In genomic region chr2:187002242-187002641, GRCh38 we compare ENCODE assay signal across 29 cellular contexts.
"Had no signal": no experiment of that assay in that cellular context is flagged by ENCODE, and none has a peak within 500 bp of the region (broad histone marks: within the 10 kb centered on the region; RNA-seq: fewer than 3 reads in every experiment).

No MANE protein-coding gene starts in this region.

- H3K27ac Mint-ChIP-seq: activated CD4-positive, alpha-beta T cell treated with anti-CD3 and anti-CD28 coated beads for 36 hours; activated CD4-positive, alpha-beta T cell treated with anti-CD3 and anti-CD28 coated beads, Interleukin-2, amount 10 ng/mL, durations not matched to agents 7 days and 5 days; activated CD8-positive, alpha-beta T cell treated with anti-CD3 and anti-CD28 coated beads, Interleukin-2, amount 10 ng/mL, durations not matched to agents 7 days and 5 days; activated naive CD4-positive, alpha-beta T cell treated with anti-CD3 and anti-CD28 coated beads, Interleukin-2, amount 50 U/mL, for 24 hours; activated T-cell treated with anti-CD3 and anti-CD28 coated beads, Interleukin-2, amount 50 U/mL, for 24 hours; activated T-helper 2 cell treated with anti-CD3 and anti-CD28 coated beads, Interferon-gamma antibody, Interleukin-2, Interleukin-4, amounts not matched to agents 10 μg/mL and 5 μg/mL and 100 μg/mL, durations not matched to agents 14 hours and 24 hours and 36 hours; T-cell; T-helper 17 cell; WTC11 had no signal

- H3K4me3 Mint-ChIP-seq: activated CD8-positive, alpha-beta T cell treated with anti-CD3 and anti-CD28 coated beads, Interleukin-2, amount 10 ng/mL, durations not matched to agents 7 days and 5 days; activated naive CD4-positive, alpha-beta T cell treated with anti-CD3 and anti-CD28 coated beads, Interleukin-2, amount 50 U/mL, for 24 hours; activated T-cell treated with anti-CD3 and anti-CD28 coated beads, Interleukin-2, amount 50 U/mL, for 24 hours; T-cell; T-helper 17 cell; WTC11 had no signal

- DNase-seq: activated CD4-positive, alpha-beta T cell treated with anti-CD3 and anti-CD28 coated beads for 36 hours; activated CD4-positive, alpha-beta T cell treated with anti-CD3 and anti-CD28 coated beads, Interleukin-2, amount 10 ng/mL, durations not matched to agents 7 days and 5 days; activated CD4-positive, alpha-beta T cell treated with anti-CD3 and anti-CD28 coated beads, Interleukin-2, amount 50 U/mL, for 48 hours; activated CD8-positive, alpha-beta T cell treated with anti-CD3 and anti-CD28 coated beads, Interleukin-2, amount 10 ng/mL, durations not matched to agents 7 days and 5 days; activated gamma-delta T cell; activated naive CD4-positive, alpha-beta T cell treated with Interleukin-2 at 50 U/mL for 16 hours; activated T-cell treated with anti-CD3 and anti-CD28 coated beads, Interleukin-2, amount 50 U/mL, for 24 hours; amniotic stem cell; aorta; brain microvascular endothelial cell; central memory CD4-positive, alpha-beta T cell; Kasumi-1; KG1; MG63; NCI-H1048; NCI-H1105 treated with DMSO at 0.1 percent for 48 hours; NCI-H1436; NCI-H1694; NCI-H1930; NCI-H345; SIG-M5; T-cell; T-helper 17 cell had no signal

- H3K27ac ChIP-seq: brain microvascular endothelial cell had no signal

- H3K36me3 ChIP-seq: brain microvascular endothelial cell, MG63 had no signal

- H3K27me3 Mint-ChIP-seq: activated CD4-positive, alpha-beta T cell treated with anti-CD3 and anti-CD28 coated beads, Interleukin-2, amount 10 ng/mL, durations not matched to agents 7 days and 5 days; activated naive CD4-positive, alpha-beta T cell treated with anti-CD3 and anti-CD28 coated beads, Interleukin-2, amount 50 U/mL, for 24 hours had no signal

- H3K36me3 Mint-ChIP-seq: activated naive CD4-positive, alpha-beta T cell treated with anti-CD3 and anti-CD28 coated beads, Interleukin-2, amount 50 U/mL, for 24 hours; T-cell; WTC11 had no signal

- ATAC-seq: activated CD4-positive, alpha-beta T cell treated with anti-CD3 and anti-CD28 coated beads for 36 hours; activated CD4-positive, CD25-positive, alpha-beta regulatory T cell treated with anti-CD3 and anti-CD28 coated beads, Interleukin-2, amount 50 U/mL, for 24 hours; activated CD8-positive, alpha-beta T cell treated with anti-CD3 and anti-CD28 coated beads, Interleukin-2, amount 10 ng/mL, durations not matched to agents 7 days and 5 days; Panc1; SK-N-SH treated with all-trans-retinoic acid at 6 μM for 48 hours; T-cell; T-helper 17 cell; WTC11 had no signal

- H3K9me3 Mint-ChIP-seq: activated naive CD4-positive, alpha-beta T cell treated with anti-CD3 and anti-CD28 coated beads, Interleukin-2, amount 50 U/mL, for 24 hours; activated T-cell treated with anti-CD3 and anti-CD28 coated beads, Interleukin-2, amount 50 U/mL, for 24 hours; activated T-helper 2 cell treated with anti-CD3 and anti-CD28 coated beads, Interferon-gamma antibody, Interleukin-2, Interleukin-4, amounts not matched to agents 10 μg/mL and 5 μg/mL and 100 μg/mL, durations not matched to agents 14 hours and 24 hours and 36 hours had no signal

- H3K4me1 Mint-ChIP-seq: activated CD4-positive, alpha-beta T cell treated with anti-CD3 and anti-CD28 coated beads for 36 hours; activated CD4-positive, alpha-beta T cell treated with anti-CD3 and anti-CD28 coated beads, Interleukin-2, amount 10 ng/mL, durations not matched to agents 7 days and 5 days; activated naive CD4-positive, alpha-beta T cell treated with anti-CD3 and anti-CD28 coated beads, Interleukin-2, amount 50 U/mL, for 24 hours; T-cell; T-helper 17 cell; WTC11 had no signal

- H3K9me3 ChIP-seq: MG63 had no signal

- H3K27me3 ChIP-seq: brain microvascular endothelial cell, MG63 had no signal

- H3K4me3 ChIP-seq: MG63 had no signal
